7 cellular contexts compared by ENCODE assay signal in genomic region chr10:114458955-114459354, GRCh38. TPM values are rescaled to one million over a fixed set of nuclear protein-coding genes. Genes with fewer than 3 reads are reported as not detected.
A peak's percentile ranks its signal among the peaks of the same experiment; 100 is the strongest.
DNase-seq lines count a peak whose midpoint lies in the region; ATAC-seq and TF ChIP-seq lines count a peak whose summit lies in the region.

No MANE protein-coding gene starts in this region.

- H3K9me3 ChIP-seq in HCT116 (ENCODE audit: control insufficient read depth in 1 of 2, insufficient read depth in 1 of 2, low read depth in 1 of 2, low read length in 2 of 2) = no peaks in the 10 kb centered on the region
- no peaks in the 10 kb centered on the region for H3K9me3 ChIP-seq in esophagus muscularis mucosa

- BruUV-seq in HCT116 (replicated peaks; lab: Mats Ljungman, UMichigan) = no TSS peak

- H3K4me1 ChIP-seq in HCT116 (ENCODE audit: control insufficient read depth in 1 of 2, insufficient read depth in 2 of 2, low read length in 2 of 2) (0 out of 4 replicates have a peak, but pooled peaks cover 0 to 5% of the 10 kb centered on the region in 2 experiments), esophagus muscularis mucosa (no peaks in the 10 kb centered on the region)

- H3K9ac ChIP-seq in HCT116 (ENCODE audit: low read length) = no peak overlapping the region

- H3K79me2 ChIP-seq in HCT116 (ENCODE audit: insufficient read depth, low read length) = no peaks in the 10 kb centered on the region

- WGBS in esophagus muscularis mucosa = 67% methylated on average over 3 of the region's 3 CpGs

- H3K36me3 Mint-ChIP-seq in effector memory CD8-positive, alpha-beta T cell (ENCODE audit: insufficient read depth) = peaks cover 55% of the 10 kb centered on the region

- peaks cover 6 to 8% of the 10 kb centered on the region in 2 donors for H3K4me1 Mint-ChIP-seq in effector memory CD8-positive, alpha-beta T cell (ENCODE audit: low read depth in 2 of 2)

- no peaks in the 10 kb centered on the region for H3K9me3 Mint-ChIP-seq in effector memory CD8-positive, alpha-beta T cell

- DNase-seq in GM03348 (ENCODE audit: low spot score) = peak; percentile 20
- peak; percentile 33 for DNase-seq in HCT116 (ENCODE audit: low read depth, low spot score)
- peak; percentile 22 for DNase-seq in RPMI8226
- DNase-seq in esophagus muscularis mucosa (ENCODE audit: extremely low spot score) = peak; percentile 84
- DNase-seq in posterior vena cava (ENCODE audit: low spot score) = peak; percentile 84
- no peak for DNase-seq in effector memory CD8-positive, alpha-beta T cell

- TF ChIP-seq RAD21 in HCT116 (IDR thresholded peaks at IDR 0.05; ENCODE audit: low read depth) = peak; percentile 87

- intact Hi-C loops in HCT116 (cut with micrococcal nuclease) = loop anchor here (1.0 to 10.0 kb wide), 2 partner anchors 155 to 754 kb away; no protein-coding TSS in a partner anchor
- intact Hi-C loops in esophagus muscularis mucosa (cut with DNase I) = no loop called here
- intact Hi-C loops in posterior vena cava (cut with DNase I) = no loop called here

- RAD21 ChIA-PET in HCT116 (lab: Charles Lee; ENCODE audit: low non-redundant PET in 1 of 2, low total read pairs in 2 of 2, uncharacterized antibody in 2 of 2, unreplicated experiment in 2 of 2) = interaction anchor here (1.7 to 2.2 kb wide), 2 partner anchors 155 kb away, joined by 13 to 24 read pairs; no protein-coding TSS in a partner anchor

- TF ChIP-seq CTCF in HCT116 (IDR thresholded peaks at IDR 0.05 in 2 of 3, conservative IDR thresholded peaks at IDR 0.05 in 1 of 3; ENCODE audit: borderline replicate concordance in 1 of 3, insufficient read depth in 1 of 3, low read depth in 2 of 3, low read length in 2 of 3) (peak; percentile 74 to 89 (median 83)), esophagus muscularis mucosa (IDR thresholded peaks at IDR 0.05) (peak; percentile 34 to 43 (median 35))

- no peak overlapping the region for H3K27ac Mint-ChIP-seq in effector memory CD8-positive, alpha-beta T cell

- POLR2A ChIA-PET in HCT116 (lab: Charles Lee) = no interaction called here

- no peak for TF ChIP-seq POLR2A in HCT116 (IDR thresholded peaks at IDR 0.05; ENCODE audit: borderline replicate concordance, extremely low read depth, insufficient read depth, insufficient read length)
- TF ChIP-seq POLR2A in esophagus muscularis mucosa (IDR thresholded peaks at IDR 0.05; ENCODE audit: low read depth) = no peak

- H3K36me3 ChIP-seq in HCT116 (ENCODE audit: control insufficient read depth in 1 of 2, insufficient read depth in 2 of 2, low read length in 2 of 2) = peaks cover 0 to 3% of the 10 kb centered on the region in 2 experiments; a peak in 1 of 4 replicates
- peaks cover 6 to 96% (median 31%) of the 10 kb centered on the region in 4 donors for H3K36me3 ChIP-seq in esophagus muscularis mucosa

- H3K4me3 Mint-ChIP-seq in effector memory CD8-positive, alpha-beta T cell = no peak overlapping the region

- H3K9me2 ChIP-seq in HCT116 (ENCODE audit: insufficient read depth) = no peaks in the 10 kb centered on the region

- no peak overlapping the region for H3K4me2 ChIP-seq in HCT116 (ENCODE audit: low read length)

- no peaks in the 10 kb centered on the region for H3K27me3 Mint-ChIP-seq in effector memory CD8-positive, alpha-beta T cell

- CTCF ChIA-PET in HCT116 (lab: Charles Lee) = interaction anchor here (0.5 to 4.1 kb wide), 19 partner anchors 9 to 671 kb away, joined by 3 to 95 read pairs (median 3); no protein-coding TSS in a partner anchor

- H3K4me3 ChIP-seq in HCT116 (replicated peaks in 1 of 2; ENCODE audit: low read depth in 1 of 2, low read length in 2 of 2) (no peak overlapping the region), esophagus muscularis mucosa (no peak overlapping the region)

- H2AFZ ChIP-seq in HCT116 (ENCODE audit: low read depth, low read length, poor library complexity, severe bottlenecking) = no peak overlapping the region

- ATAC-seq in HCT116 = peak; percentile 98
- no peak for ATAC-seq in GM19324 (IDR thresholded peaks at IDR 0.05; ENCODE audit: low FRiP score, unreplicated experiment)
- ATAC-seq in effector memory CD8-positive, alpha-beta T cell (replicated peaks) = no peak

- H4K20me1 ChIP-seq in HCT116 (ENCODE audit: insufficient read depth) = no peaks in the 10 kb centered on the region

- H3K27ac ChIP-seq in HCT116 (ENCODE audit: low read depth, low read length) = no peak overlapping the region
- H3K27ac ChIP-seq in esophagus muscularis mucosa (replicated peaks in 1 of 4) = no peak overlapping the region

- H3K27me3 ChIP-seq in HCT116 (ENCODE audit: insufficient read depth, low read length) (no peaks in the 10 kb centered on the region), esophagus muscularis mucosa (no peaks in the 10 kb centered on the region)

- no peak for TF ChIP-seq EP300 in esophagus muscularis mucosa (IDR thresholded peaks at IDR 0.05)

TF ChIP-seq in HCT116, 20 proteins besides CTCF, POLR2A, EP300 and RAD21 (continues in another document):
- TF ChIP-seq, protein P1, sequence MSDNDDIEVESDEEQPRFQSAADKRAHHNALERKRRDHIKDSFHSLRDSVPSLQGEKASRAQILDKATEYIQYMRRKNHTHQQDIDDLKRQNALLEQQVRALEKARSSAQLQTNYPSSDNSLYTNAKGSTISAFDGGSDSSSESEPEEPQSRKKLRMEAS (IDR thresholded peaks at IDR 0.05) = peak; percentile 74
- TF ChIP-seq, protein P2, sequence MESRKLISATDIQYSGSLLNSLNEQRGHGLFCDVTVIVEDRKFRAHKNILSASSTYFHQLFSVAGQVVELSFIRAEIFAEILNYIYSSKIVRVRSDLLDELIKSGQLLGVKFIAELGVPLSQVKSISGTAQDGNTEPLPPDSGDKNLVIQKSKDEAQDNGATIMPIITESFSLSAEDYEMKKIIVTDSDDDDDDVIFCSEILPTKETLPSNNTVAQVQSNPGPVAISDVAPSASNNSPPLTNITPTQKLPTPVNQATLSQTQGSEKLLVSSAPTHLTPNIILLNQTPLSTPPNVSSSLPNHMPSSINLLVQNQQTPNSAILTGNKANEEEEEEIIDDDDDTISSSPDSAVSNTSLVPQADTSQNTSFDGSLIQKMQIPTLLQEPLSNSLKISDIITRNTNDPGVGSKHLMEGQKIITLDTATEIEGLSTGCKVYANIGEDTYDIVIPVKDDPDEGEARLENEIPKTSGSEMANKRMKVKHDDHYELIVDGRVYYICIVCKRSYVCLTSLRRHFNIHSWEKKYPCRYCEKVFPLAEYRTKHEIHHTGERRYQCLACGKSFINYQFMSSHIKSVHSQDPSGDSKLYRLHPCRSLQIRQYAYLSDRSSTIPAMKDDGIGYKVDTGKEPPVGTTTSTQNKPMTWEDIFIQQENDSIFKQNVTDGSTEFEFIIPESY (IDR thresholded peaks at IDR 0.05; ENCODE audit: extremely low read depth, insufficient replicate concordance, low read length) = no peak
- TF ChIP-seq CBX3 (IDR thresholded peaks at IDR 0.05; ENCODE audit: low read depth) (peak; percentile 74; the same call in 1 of the 2 replicates), EZH2phosphoT487 (IDR thresholded peaks at IDR 0.05; ENCODE audit: borderline replicate concordance) (no peak), EGR1 (IDR thresholded peaks at IDR 0.05; ENCODE audit: low read depth) (no peak), SP1 (IDR thresholded peaks at IDR 0.05; ENCODE audit: low read depth) (no peak), SIN3A (IDR thresholded peaks at IDR 0.05; ENCODE audit: low read depth) (no peak), TCF7L2 (IDR thresholded peaks at IDR 0.05; ENCODE audit: borderline replicate concordance, extremely low read depth, insufficient read depth, insufficient read length) (no peak), FOSL1 (IDR thresholded peaks at IDR 0.05; ENCODE audit: low read depth) (no peak), YY1 (IDR thresholded peaks at IDR 0.05; ENCODE audit: extremely low read depth, insufficient replicate concordance, low read depth, low read length) (peak; percentile 58), ELF1 (IDR thresholded peaks at IDR 0.05; ENCODE audit: borderline replicate concordance, low read depth) (peak; percentile 81), CEBPB (IDR thresholded peaks at IDR 0.05; ENCODE audit: low read depth) (no peak), EZH2 (IDR thresholded peaks at IDR 0.05) (no peak), JUND (IDR thresholded peaks at IDR 0.05) (no peak), POLR2AphosphoS5 (IDR thresholded peaks at IDR 0.05; ENCODE audit: low read depth, low read length) (no peak), ZNF274 (IDR thresholded peaks at IDR 0.05; ENCODE audit: low read depth, low read length) (no peak), ATF3 (IDR thresholded peaks at IDR 0.05) (no peak), ZFX (IDR thresholded peaks at IDR 0.05) (no peak)
- TF ChIP-seq, protein P3, sequence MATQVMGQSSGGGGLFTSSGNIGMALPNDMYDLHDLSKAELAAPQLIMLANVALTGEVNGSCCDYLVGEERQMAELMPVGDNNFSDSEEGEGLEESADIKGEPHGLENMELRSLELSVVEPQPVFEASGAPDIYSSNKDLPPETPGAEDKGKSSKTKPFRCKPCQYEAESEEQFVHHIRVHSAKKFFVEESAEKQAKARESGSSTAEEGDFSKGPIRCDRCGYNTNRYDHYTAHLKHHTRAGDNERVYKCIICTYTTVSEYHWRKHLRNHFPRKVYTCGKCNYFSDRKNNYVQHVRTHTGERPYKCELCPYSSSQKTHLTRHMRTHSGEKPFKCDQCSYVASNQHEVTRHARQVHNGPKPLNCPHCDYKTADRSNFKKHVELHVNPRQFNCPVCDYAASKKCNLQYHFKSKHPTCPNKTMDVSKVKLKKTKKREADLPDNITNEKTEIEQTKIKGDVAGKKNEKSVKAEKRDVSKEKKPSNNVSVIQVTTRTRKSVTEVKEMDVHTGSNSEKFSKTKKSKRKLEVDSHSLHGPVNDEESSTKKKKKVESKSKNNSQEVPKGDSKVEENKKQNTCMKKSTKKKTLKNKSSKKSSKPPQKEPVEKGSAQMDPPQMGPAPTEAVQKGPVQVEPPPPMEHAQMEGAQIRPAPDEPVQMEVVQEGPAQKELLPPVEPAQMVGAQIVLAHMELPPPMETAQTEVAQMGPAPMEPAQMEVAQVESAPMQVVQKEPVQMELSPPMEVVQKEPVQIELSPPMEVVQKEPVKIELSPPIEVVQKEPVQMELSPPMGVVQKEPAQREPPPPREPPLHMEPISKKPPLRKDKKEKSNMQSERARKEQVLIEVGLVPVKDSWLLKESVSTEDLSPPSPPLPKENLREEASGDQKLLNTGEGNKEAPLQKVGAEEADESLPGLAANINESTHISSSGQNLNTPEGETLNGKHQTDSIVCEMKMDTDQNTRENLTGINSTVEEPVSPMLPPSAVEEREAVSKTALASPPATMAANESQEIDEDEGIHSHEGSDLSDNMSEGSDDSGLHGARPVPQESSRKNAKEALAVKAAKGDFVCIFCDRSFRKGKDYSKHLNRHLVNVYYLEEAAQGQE (IDR thresholded peaks at IDR 0.05; ENCODE audit: low read depth) = no peak

RNA-seq across cellular contexts. Expression of gene AFAP1L2, which starts 54.7 kb away (rescaled TPM):
- 0.93 TPM for total RNA-seq in HCT116 (2021; ENCODE audit: unreplicated experiment)
- 0.59 and 0.68 TPM in 2 replicates for polyA plus RNA-seq in HCT116 (2012)
- 10 to 100 TPM; 18.5 to 23.2 (median 19.9) TPM for total RNA-seq in esophagus muscularis mucosa
- total RNA-seq in posterior vena cava = 1 to 10 TPM; 4.5 to 7.9 TPM

Comparison
In these comparisons a context has a peak if more than half of its experiments do, and no peak if none do; other contexts are left out.
1. DNase-seq: peak in GM03348 (single experiment), HCT116 (single experiment), RPMI8226 (single experiment), esophagus muscularis mucosa (single experiment) and posterior vena cava (single experiment); none in effector memory CD8-positive, alpha-beta T cell (0 of 3).